1 cellular context compared by ENCODE assay signal in the genomic region with DNA sequence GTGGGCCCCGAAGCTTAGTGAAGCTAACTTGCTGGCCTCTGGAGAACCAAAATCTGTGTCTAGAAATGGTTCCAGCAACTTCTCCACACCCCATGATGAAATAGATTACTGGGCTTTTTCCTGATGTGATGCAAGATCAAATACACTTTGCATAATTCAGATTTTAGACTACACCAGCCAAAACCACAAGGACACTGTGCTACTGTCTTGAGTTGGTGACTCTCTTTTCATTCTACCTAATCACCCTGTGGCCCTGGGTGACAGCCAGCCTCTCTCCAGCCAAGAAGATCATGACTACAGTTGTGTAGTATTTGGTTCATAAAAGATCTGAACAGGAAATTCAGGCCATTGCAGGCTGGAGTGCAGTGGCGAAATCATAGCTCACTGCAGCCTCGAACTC.
TF ChIP-seq lines count a peak whose summit lies in the region.

No MANE protein-coding gene starts in this region.

TF ChIP-seq in GM23338, 12 proteins besides CTCF, POLR2A, EP300 and RAD21:
- no peak for TF ChIP-seq NANOG (IDR thresholded peaks at IDR 0.05; ENCODE audit: borderline replicate concordance)
- TF ChIP-seq EZH2 (IDR thresholded peaks at IDR 0.05; ENCODE audit: low read depth, unreplicated experiment) = no peak
- TF ChIP-seq, protein P1, sequence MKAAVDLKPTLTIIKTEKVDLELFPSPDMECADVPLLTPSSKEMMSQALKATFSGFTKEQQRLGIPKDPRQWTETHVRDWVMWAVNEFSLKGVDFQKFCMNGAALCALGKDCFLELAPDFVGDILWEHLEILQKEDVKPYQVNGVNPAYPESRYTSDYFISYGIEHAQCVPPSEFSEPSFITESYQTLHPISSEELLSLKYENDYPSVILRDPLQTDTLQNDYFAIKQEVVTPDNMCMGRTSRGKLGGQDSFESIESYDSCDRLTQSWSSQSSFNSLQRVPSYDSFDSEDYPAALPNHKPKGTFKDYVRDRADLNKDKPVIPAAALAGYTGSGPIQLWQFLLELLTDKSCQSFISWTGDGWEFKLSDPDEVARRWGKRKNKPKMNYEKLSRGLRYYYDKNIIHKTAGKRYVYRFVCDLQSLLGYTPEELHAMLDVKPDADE (IDR thresholded peaks at IDR 0.05) = no peak
- TF ChIP-seq EZH2phosphoT487 (IDR thresholded peaks at IDR 0.05; ENCODE audit: unreplicated experiment) = no peak
- TF ChIP-seq ZNF331 (CRISPR knock-in tag; IDR thresholded peaks at IDR 0.05; ENCODE audit: low read depth) = no peak
- TF ChIP-seq, protein P2, sequence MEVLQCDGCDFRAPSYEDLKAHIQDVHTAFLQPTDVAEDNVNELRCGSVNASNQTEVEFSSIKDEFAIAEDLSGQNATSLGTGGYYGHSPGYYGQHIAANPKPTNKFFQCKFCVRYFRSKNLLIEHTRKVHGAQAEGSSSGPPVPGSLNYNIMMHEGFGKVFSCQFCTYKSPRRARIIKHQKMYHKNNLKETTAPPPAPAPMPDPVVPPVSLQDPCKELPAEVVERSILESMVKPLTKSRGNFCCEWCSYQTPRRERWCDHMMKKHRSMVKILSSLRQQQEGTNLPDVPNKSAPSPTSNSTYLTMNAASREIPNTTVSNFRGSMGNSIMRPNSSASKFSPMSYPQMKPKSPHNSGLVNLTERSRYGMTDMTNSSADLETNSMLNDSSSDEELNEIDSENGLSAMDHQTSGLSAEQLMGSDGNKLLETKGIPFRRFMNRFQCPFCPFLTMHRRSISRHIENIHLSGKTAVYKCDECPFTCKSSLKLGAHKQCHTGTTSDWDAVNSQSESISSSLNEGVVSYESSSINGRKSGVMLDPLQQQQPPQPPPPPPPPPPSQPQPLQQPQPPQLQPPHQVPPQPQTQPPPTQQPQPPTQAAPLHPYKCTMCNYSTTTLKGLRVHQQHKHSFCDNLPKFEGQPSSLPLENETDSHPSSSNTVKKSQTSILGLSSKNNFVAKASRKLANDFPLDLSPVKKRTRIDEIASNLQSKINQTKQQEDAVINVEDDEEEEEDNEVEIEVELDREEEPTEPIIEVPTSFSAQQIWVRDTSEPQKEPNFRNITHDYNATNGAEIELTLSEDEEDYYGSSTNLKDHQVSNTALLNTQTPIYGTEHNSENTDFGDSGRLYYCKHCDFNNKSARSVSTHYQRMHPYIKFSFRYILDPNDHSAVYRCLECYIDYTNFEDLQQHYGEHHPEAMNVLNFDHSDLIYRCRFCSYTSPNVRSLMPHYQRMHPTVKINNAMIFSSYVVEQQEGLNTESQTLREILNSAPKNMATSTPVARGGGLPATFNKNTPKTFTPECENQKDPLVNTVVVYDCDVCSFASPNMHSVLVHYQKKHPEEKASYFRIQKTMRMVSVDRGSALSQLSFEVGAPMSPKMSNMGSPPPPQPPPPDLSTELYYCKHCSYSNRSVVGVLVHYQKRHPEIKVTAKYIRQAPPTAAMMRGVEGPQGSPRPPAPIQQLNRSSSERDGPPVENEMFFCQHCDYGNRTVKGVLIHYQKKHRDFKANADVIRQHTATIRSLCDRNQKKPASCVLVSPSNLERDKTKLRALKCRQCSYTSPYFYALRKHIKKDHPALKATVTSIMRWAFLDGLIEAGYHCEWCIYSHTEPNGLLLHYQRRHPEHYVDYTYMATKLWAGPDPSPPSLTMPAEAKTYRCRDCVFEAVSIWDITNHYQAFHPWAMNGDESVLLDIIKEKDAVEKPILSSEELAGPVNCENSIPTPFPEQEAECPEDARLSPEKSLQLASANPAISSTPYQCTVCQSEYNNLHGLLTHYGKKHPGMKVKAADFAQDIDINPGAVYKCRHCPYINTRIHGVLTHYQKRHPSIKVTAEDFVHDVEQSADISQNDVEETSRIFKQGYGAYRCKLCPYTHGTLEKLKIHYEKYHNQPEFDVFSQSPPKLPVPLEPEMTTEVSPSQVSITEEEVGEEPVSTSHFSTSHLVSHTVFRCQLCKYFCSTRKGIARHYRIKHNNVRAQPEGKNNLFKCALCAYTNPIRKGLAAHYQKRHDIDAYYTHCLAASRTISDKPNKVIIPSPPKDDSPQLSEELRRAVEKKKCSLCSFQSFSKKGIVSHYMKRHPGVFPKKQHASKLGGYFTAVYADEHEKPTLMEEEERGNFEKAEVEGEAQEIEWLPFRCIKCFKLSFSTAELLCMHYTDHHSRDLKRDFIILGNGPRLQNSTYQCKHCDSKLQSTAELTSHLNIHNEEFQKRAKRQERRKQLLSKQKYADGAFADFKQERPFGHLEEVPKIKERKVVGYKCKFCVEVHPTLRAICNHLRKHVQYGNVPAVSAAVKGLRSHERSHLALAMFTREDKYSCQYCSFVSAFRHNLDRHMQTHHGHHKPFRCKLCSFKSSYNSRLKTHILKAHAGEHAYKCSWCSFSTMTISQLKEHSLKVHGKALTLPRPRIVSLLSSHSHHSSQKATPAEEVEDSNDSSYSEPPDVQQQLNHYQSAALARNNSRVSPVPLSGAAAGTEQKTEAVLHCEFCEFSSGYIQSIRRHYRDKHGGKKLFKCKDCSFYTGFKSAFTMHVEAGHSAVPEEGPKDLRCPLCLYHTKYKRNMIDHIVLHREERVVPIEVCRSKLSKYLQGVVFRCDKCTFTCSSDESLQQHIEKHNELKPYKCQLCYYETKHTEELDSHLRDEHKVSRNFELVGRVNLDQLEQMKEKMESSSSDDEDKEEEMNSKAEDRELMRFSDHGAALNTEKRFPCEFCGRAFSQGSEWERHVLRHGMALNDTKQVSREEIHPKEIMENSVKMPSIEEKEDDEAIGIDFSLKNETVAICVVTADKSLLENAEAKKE (CRISPR knock-in tag; IDR thresholded peaks at IDR 0.05) = no peak
- no peak for TF ChIP-seq POLR2AphosphoS5 (IDR thresholded peaks at IDR 0.05; ENCODE audit: low read depth)
- TF ChIP-seq JUNB (IDR thresholded peaks at IDR 0.05; ENCODE audit: unreplicated experiment) = no peak
